Comparison of ENCODE assay signal across 17 cellular contexts in genomic region chr15:77057650-77058049, GRCh38. TPM values are rescaled to one million over a fixed set of nuclear protein-coding genes. Genes with fewer than 3 reads are reported as not detected.
DNase-seq lines count a peak whose midpoint lies in the region; ATAC-seq and TF ChIP-seq lines count a peak whose summit lies in the region.
"Had no signal": no experiment of that assay in that cellular context is flagged by ENCODE, and none has a peak within 500 bp of the region (broad histone marks: within the 10 kb centered on the region; RNA-seq: fewer than 3 reads in every experiment).

No MANE protein-coding gene starts in this region.

- peak; percentile 82 to 93 for ATAC-seq in activated T-cell treated with anti-CD3 and anti-CD28 coated beads, Interleukin-2, amount 50 U/mL, for 72 hours (replicated peaks in 1 of 2)
- ATAC-seq in stimulated activated effector memory CD8-positive, alpha-beta T cell treated with anti-CD3 and anti-CD28 coated beads, Interleukin-12 subunit alpha, Interleukin-12 subunit beta, amount 100 ng/mL, for 72 hours = peak; percentile 91
- ATAC-seq in GM21390 (IDR thresholded peaks at IDR 0.05; ENCODE audit: unreplicated experiment) = no peak
- ATAC-seq: activated CD8-positive, alpha-beta T cell treated with anti-CD3 and anti-CD28 coated beads for 36 hours; body of pancreas had no signal

- no peaks in the 10 kb centered on the region for H3K27me3 Mint-ChIP-seq in activated T-cell treated with anti-CD3 and anti-CD28 coated beads, Interleukin-2, amount 50 U/mL, for 72 hours (ENCODE audit: low read depth)
- no peaks in the 10 kb centered on the region for H3K27me3 Mint-ChIP-seq in chondrocyte (ENCODE audit: low read depth)
- H3K27me3 Mint-ChIP-seq: activated CD8-positive, alpha-beta T cell treated with anti-CD3 and anti-CD28 coated beads for 36 hours had no signal

- no peaks in the 10 kb centered on the region for H3K9me3 Mint-ChIP-seq in activated T-cell treated with anti-CD3 and anti-CD28 coated beads, Interleukin-2, amount 50 U/mL, for 72 hours
- H3K9me3 Mint-ChIP-seq in chondrocyte (ENCODE audit: low read depth) = no peaks in the 10 kb centered on the region
- H3K9me3 Mint-ChIP-seq in stimulated activated effector memory CD8-positive, alpha-beta T cell treated with anti-CD3 and anti-CD28 coated beads, Interleukin-12 subunit alpha, Interleukin-12 subunit beta, amount 100 ng/mL, for 72 hours = no peaks in the 10 kb centered on the region
- H3K9me3 Mint-ChIP-seq: activated CD8-positive, alpha-beta T cell treated with anti-CD3 and anti-CD28 coated beads for 36 hours; activated naive CD4-positive, alpha-beta T cell treated with anti-CD3 and anti-CD28 coated beads, Interleukin-2, amount 50 U/mL, for 72 hours; immature natural killer cell had no signal

- H3K4me3 Mint-ChIP-seq in activated T-cell treated with anti-CD3 and anti-CD28 coated beads, Interleukin-2, amount 50 U/mL, for 72 hours = peak overlapping the region; percentile 11 to 46
- H3K4me3 Mint-ChIP-seq in chondrocyte (ENCODE audit: unreplicated experiment) = no peak overlapping the region
- H3K4me3 Mint-ChIP-seq in stimulated activated effector memory CD8-positive, alpha-beta T cell treated with anti-CD3 and anti-CD28 coated beads, Interleukin-12 subunit alpha, Interleukin-12 subunit beta, amount 100 ng/mL, for 72 hours = no peak overlapping the region
- H3K4me3 Mint-ChIP-seq: activated CD8-positive, alpha-beta T cell treated with anti-CD3 and anti-CD28 coated beads for 36 hours; immature natural killer cell had no signal

- peak overlapping the region; percentile 6 for H3K27ac Mint-ChIP-seq in activated T-cell treated with anti-CD3 and anti-CD28 coated beads, Interleukin-2, amount 50 U/mL, for 72 hours
- H3K27ac Mint-ChIP-seq in chondrocyte (ENCODE audit: unreplicated experiment) = peak overlapping the region; percentile 29
- peak overlapping the region; percentile 30 for H3K27ac Mint-ChIP-seq in stimulated activated effector memory CD8-positive, alpha-beta T cell treated with anti-CD3 and anti-CD28 coated beads, Interleukin-12 subunit alpha, Interleukin-12 subunit beta, amount 100 ng/mL, for 72 hours
- H3K27ac Mint-ChIP-seq: activated CD8-positive, alpha-beta T cell treated with anti-CD3 and anti-CD28 coated beads for 36 hours; activated naive CD4-positive, alpha-beta T cell treated with anti-CD3 and anti-CD28 coated beads, Interleukin-2, amount 50 U/mL, for 72 hours had no signal

- H3K4me1 Mint-ChIP-seq in activated T-cell treated with anti-CD3 and anti-CD28 coated beads, Interleukin-2, amount 50 U/mL, for 72 hours (ENCODE audit: low read depth) = peaks cover 48% of the 10 kb centered on the region
- H3K4me1 Mint-ChIP-seq in chondrocyte (ENCODE audit: low read depth) = peaks cover 71% of the 10 kb centered on the region
- H3K4me1 Mint-ChIP-seq in stimulated activated effector memory CD8-positive, alpha-beta T cell treated with anti-CD3 and anti-CD28 coated beads, Interleukin-12 subunit alpha, Interleukin-12 subunit beta, amount 100 ng/mL, for 72 hours = peaks cover 32% of the 10 kb centered on the region

- H3K36me3 Mint-ChIP-seq in activated T-cell treated with anti-CD3 and anti-CD28 coated beads, Interleukin-2, amount 50 U/mL, for 72 hours (ENCODE audit: insufficient read depth in 2 of 2) = no peaks in the 10 kb centered on the region
- H3K36me3 Mint-ChIP-seq in chondrocyte (ENCODE audit: low read depth) = peaks cover 7% of the 10 kb centered on the region
- peaks cover 7% of the 10 kb centered on the region for H3K36me3 Mint-ChIP-seq in stimulated activated effector memory CD8-positive, alpha-beta T cell treated with anti-CD3 and anti-CD28 coated beads, Interleukin-12 subunit alpha, Interleukin-12 subunit beta, amount 100 ng/mL, for 72 hours
- H3K36me3 Mint-ChIP-seq: activated naive CD4-positive, alpha-beta T cell treated with anti-CD3 and anti-CD28 coated beads, Interleukin-2, amount 50 U/mL, for 72 hours had no signal

- peak in 1 of 2 donors; percentile 23 for DNase-seq in activated T-cell treated with anti-CD3 and anti-CD28 coated beads, Interleukin-2, amount 50 U/mL, for 72 hours
- DNase-seq in activated T-cell treated with anti-CD3 and anti-CD28 coated beads for 4 hours (no peak), NCI-H226 (peak; percentile 96), chondrocyte (ENCODE audit: low spot score) (no peak), globus pallidus (ENCODE audit: low spot score) (no peak)
- no peak for DNase-seq in stimulated activated effector memory CD8-positive, alpha-beta T cell treated with anti-CD3 and anti-CD28 coated beads, Interleukin-12 subunit alpha, Interleukin-12 subunit beta, amount 100 ng/mL, for 72 hours (ENCODE audit: low spot score in 2 of 2)
- no peak for DNase-seq in stimulated activated CD4-positive, alpha-beta T cell treated with anti-CD3 and anti-CD28 coated beads, Interleukin-1b, Interleukin-23, amount 100 ng/mL, for 48 hours
- DNase-seq: activated CD8-positive, alpha-beta T cell treated with anti-CD3 and anti-CD28 coated beads for 36 hours; activated T-cell treated with anti-CD3 and anti-CD28 coated beads, Interleukin-2, amount 50 U/mL, for 1 hour; body of pancreas; cortex of kidney; immature natural killer cell; NCI-H1694; NCI-H774; OCI-M1 had no signal

- TF ChIP-seq CTCF in chondrocyte (IDR thresholded peaks at IDR 0.05) = no peak

RNA-seq across cellular contexts. Expression of gene TSPAN3, which starts 13.3 kb away (rescaled TPM):
- total RNA-seq in activated T-cell treated with anti-CD3 and anti-CD28 coated beads, Interleukin-2, amount 50 U/mL, for 72 hours = 10 to 100 TPM; 30.4 to 36.4 TPM
- 242 to 333 TPM (median 250 TPM) in 3 replicates for total RNA-seq in chondrocyte

Comparison
In these comparisons a context has a peak if more than half of its experiments do, and no peak if none do; other contexts are left out.
1. H3K4me3 Mint-ChIP-seq: peak in activated T-cell treated with anti-CD3 and anti-CD28 coated beads, Interleukin-2, amount 50 U/mL, for 72 hours (2 of 2); none in chondrocyte (single experiment) and stimulated activated effector memory CD8-positive, alpha-beta T cell treated with anti-CD3 and anti-CD28 coated beads, Interleukin-12 subunit alpha, Interleukin-12 subunit beta, amount 100 ng/mL, for 72 hours (single experiment).
2. Peak in every context shown above with its lines, with median percentiles within 50 percentile points of each other: H3K27ac Mint-ChIP-seq.